1 cellular context compared by ENCODE assay signal in genomic region chr1:154961497-154962237, GRCh38.
TF ChIP-seq lines count a peak whose summit lies in the region.

Gene PYGO2 (minus strand): TSS chr1:154961782. CDS start chr1:154961576, 206 bp downstream.

TF ChIP-seq in SK-N-SH treated with all-trans-retinoic acid at 6 μM for 48 hours, 23 proteins besides CTCF, POLR2A, EP300 and RAD21 (continued from another document):
- TF ChIP-seq BACH2 (CRISPR knock-in tag; IDR thresholded peaks at IDR 0.05; ENCODE audit: borderline replicate concordance) (no peak), ZFP3 (CRISPR knock-in tag; IDR thresholded peaks at IDR 0.05) (no peak), CSDC2 (CRISPR knock-in tag; IDR thresholded peaks at IDR 0.05) (no peak), ZC3H10 (CRISPR knock-in tag; IDR thresholded peaks at IDR 0.05) (peak; percentile 76)
- TF ChIP-seq, protein P1, sequence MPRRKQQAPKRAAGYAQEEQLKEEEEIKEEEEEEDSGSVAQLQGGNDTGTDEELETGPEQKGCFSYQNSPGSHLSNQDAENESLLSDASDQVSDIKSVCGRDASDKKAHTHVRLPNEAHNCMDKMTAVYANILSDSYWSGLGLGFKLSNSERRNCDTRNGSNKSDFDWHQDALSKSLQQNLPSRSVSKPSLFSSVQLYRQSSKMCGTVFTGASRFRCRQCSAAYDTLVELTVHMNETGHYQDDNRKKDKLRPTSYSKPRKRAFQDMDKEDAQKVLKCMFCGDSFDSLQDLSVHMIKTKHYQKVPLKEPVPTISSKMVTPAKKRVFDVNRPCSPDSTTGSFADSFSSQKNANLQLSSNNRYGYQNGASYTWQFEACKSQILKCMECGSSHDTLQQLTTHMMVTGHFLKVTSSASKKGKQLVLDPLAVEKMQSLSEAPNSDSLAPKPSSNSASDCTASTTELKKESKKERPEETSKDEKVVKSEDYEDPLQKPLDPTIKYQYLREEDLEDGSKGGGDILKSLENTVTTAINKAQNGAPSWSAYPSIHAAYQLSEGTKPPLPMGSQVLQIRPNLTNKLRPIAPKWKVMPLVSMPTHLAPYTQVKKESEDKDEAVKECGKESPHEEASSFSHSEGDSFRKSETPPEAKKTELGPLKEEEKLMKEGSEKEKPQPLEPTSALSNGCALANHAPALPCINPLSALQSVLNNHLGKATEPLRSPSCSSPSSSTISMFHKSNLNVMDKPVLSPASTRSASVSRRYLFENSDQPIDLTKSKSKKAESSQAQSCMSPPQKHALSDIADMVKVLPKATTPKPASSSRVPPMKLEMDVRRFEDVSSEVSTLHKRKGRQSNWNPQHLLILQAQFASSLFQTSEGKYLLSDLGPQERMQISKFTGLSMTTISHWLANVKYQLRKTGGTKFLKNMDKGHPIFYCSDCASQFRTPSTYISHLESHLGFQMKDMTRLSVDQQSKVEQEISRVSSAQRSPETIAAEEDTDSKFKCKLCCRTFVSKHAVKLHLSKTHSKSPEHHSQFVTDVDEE (CRISPR knock-in tag; IDR thresholded peaks at IDR 0.05) = no peak
